8 cellular contexts compared by ENCODE assay signal in genomic region chr15:26628879-26629529, GRCh38.
DNase-seq lines count a peak whose midpoint lies in the region; ATAC-seq, FAIRE-seq and TF ChIP-seq lines count a peak whose summit lies in the region.

No MANE protein-coding gene starts in this region.

- no peak for FAIRE-seq in HepG2 (lab: Jason Lieb, UNC)

- H3K4me2 ChIP-seq in HepG2 (ENCODE audit: low read depth, low read length) = no peak overlapping the region

- H3K9ac ChIP-seq in HepG2 (ENCODE audit: insufficient read depth, low read depth, low read length) = no peak overlapping the region

- H3K79me2 ChIP-seq in HepG2 (ENCODE audit: insufficient read depth, low read length) = no peaks in the 10 kb centered on the region

- in situ Hi-C loops in HepG2 (cut with HindIII; ENCODE audit: extremely low pct_ligation_motif_present, low pct_unique_long_range_greater_than_20kb) (no loop called here), GM13977 (cut with MboI; ENCODE audit: low pct_unique_long_range_greater_than_20kb, low sequenced_read_pairs, unreplicated experiment) (no loop called here)

- no peaks in the 10 kb centered on the region for H4K20me1 ChIP-seq in HepG2 (ENCODE audit: insufficient read depth, low read length)

- BruUV-seq in HepG2 (replicated peaks; lab: Mats Ljungman, UMichigan) = no TSS peak

- H3K27ac ChIP-seq in right lobe of liver (no peak overlapping the region), HepG2 (ENCODE audit: extremely low read length, insufficient read depth, low read length) (no peak overlapping the region), dorsolateral prefrontal cortex (peak overlapping the region in 1 of 59 donors; percentile 18), left lung (no peak overlapping the region)

- H3K27me3 ChIP-seq in right lobe of liver (no peaks in the 10 kb centered on the region), HepG2 (ENCODE audit: control insufficient read depth in 1 of 2, insufficient read depth in 2 of 2, low read length in 2 of 2) (no peaks in the 10 kb centered on the region), dorsolateral prefrontal cortex (no peaks in the 10 kb centered on the region), left lung (no peaks in the 10 kb centered on the region)

- TF ChIP-seq POLR2A in right lobe of liver (IDR thresholded peaks at IDR 0.05) (no peak), HepG2 (IDR thresholded peaks at IDR 0.05; ENCODE audit: insufficient read depth in 1 of 2, low read depth in 2 of 2, low read length in 2 of 2) (no peak)

- H3K4me1 ChIP-seq in right lobe of liver (no peaks in the 10 kb centered on the region), HepG2 (ENCODE audit: insufficient read depth, low read length) (no peaks in the 10 kb centered on the region), left lung (no peaks in the 10 kb centered on the region)

- H3K36me3 ChIP-seq in right lobe of liver (no peaks in the 10 kb centered on the region), HepG2 (replicated peaks in 1 of 2; ENCODE audit: control insufficient read depth in 1 of 2, insufficient read depth in 2 of 2, low read length in 2 of 2) (no peaks in the 10 kb centered on the region), left lung (no peaks in the 10 kb centered on the region)

- peak; percentile 32 to 72 (median 50) for ATAC-seq in right lobe of liver
- no peak for ATAC-seq in HepG2
- ATAC-seq in left lung = peak; percentile 75
- no peak for ATAC-seq in HG03342 (IDR thresholded peaks at IDR 0.05; ENCODE audit: unreplicated experiment)

- H3K9me3 ChIP-seq in right lobe of liver = no peaks in the 10 kb centered on the region
- peaks cover 91% of the 10 kb centered on the region for H3K9me3 ChIP-seq in HepG2 (ENCODE audit: low read length)
- peaks cover 0 to 29% of the 10 kb centered on the region in 2 donors for H3K9me3 ChIP-seq in left lung

- POLR2A ChIA-PET in HepG2 (lab: Yijun Ruan, JAX) = no interaction called here

- TF ChIP-seq EP300 in HepG2 (IDR thresholded peaks at IDR 0.05; ENCODE audit: low read depth in 2 of 2, low read length in 2 of 2) = no peak
- no peak for TF ChIP-seq EP300 in HepG2 (CRISPR knock-in tag; IDR thresholded peaks at IDR 0.05; ENCODE audit: borderline replicate concordance)

- TF ChIP-seq CTCF in right lobe of liver (IDR thresholded peaks at IDR 0.05) (no peak), HepG2 (CRISPR knock-in tag; IDR thresholded peaks at IDR 0.05) (no peak), dorsolateral prefrontal cortex (IDR thresholded peaks at IDR 0.05 in 54 of 56, conservative IDR thresholded peaks at IDR 0.05 in 2 of 56; ENCODE audit: low read depth in 1 of 56, partially characterized antibody in 56 of 56) (peak in 2 of 56 donors; percentile 9 to 14), left lung (IDR thresholded peaks at IDR 0.05) (no peak), GM13977 (IDR thresholded peaks at IDR 0.05; ENCODE audit: extremely low read depth, insufficient read depth, missing control alignments) (no peak)

- H3K4me3 ChIP-seq in right lobe of liver = no peak overlapping the region
- H3K4me3 ChIP-seq in HepG2 (replicated peaks in 1 of 3; ENCODE audit: insufficient read depth in 1 of 3, low read depth in 2 of 3, low read length in 3 of 3) = no peak overlapping the region
- peak overlapping the region in 36 of 59 donors; percentile 0 to 60 (median 34) for H3K4me3 ChIP-seq in dorsolateral prefrontal cortex
- H3K4me3 ChIP-seq in left lung = no peak overlapping the region

- intact Hi-C loops in right lobe of liver (cut with DNase I) = no loop called here
- intact Hi-C loops in HepG2 (cut with micrococcal nuclease; ENCODE audit: unreplicated experiment) = no loop called here
- intact Hi-C loops in dorsolateral prefrontal cortex (cut with DNase I) = no loop called here
- intact Hi-C loops in left lung (cut with DNase I) = no loop called here

- peak in 2 of 3 donors; percentile 44 to 50 for DNase-seq in right lobe of liver
- no peak for DNase-seq in HepG2 (ENCODE audit: low spot score)
- DNase-seq in dorsolateral prefrontal cortex = peak in 7 of 10 donors; percentile 37 to 69 (median 54)
- DNase-seq in left lung = peak; percentile 36 to 77
- DNase-seq in ureter (ENCODE audit: low spot score) = peak; percentile 78
- no peak for DNase-seq in GM13977 (ENCODE audit: low spot score)
- no peak for DNase-seq in stimulated activated naive CD4-positive, alpha-beta T cell treated with Interleukin-2 at 50 U/mL for 16 hours (lab: John Stamatoyannopoulos, UW)

- CTCF ChIA-PET in HepG2 (lab: Yijun Ruan, JAX; ENCODE audit: low intra/inter-chr PET ratio, low total read pairs) = no interaction called here

- no peak for TF ChIP-seq RAD21 in HepG2 (CRISPR knock-in tag; IDR thresholded peaks at IDR 0.05)

- no peak overlapping the region for H2AFZ ChIP-seq in HepG2 (ENCODE audit: low read length)

- 73% methylated on average over 18 of the region's 41 CpGs for WGBS in right lobe of liver (ENCODE audit: insufficient coverage, low coverage, low lambda C conversion rate, missing lambda C conversion rate)
- WGBS in HepG2 (ENCODE audit: low lambda C conversion rate) = 50% methylated on average over 33 of the region's 41 CpGs

TF ChIP-seq in HepG2, 621 proteins besides CTCF, POLR2A, EP300 and RAD21 (continues in another document):
- TF ChIP-seq SYNCRIP (IDR thresholded peaks at IDR 0.05; ENCODE audit: insufficient read depth, low read depth, low read length) (no peak), ZNF737 (CRISPR knock-in tag; IDR thresholded peaks at IDR 0.05; ENCODE audit: borderline replicate concordance) (no peak), ARID2 (CRISPR knock-in tag; IDR thresholded peaks at IDR 0.05; ENCODE audit: borderline replicate concordance) (no peak), ERF (CRISPR knock-in tag; IDR thresholded peaks at IDR 0.05) (no peak), ZNF710 (CRISPR knock-in tag; IDR thresholded peaks at IDR 0.05; ENCODE audit: borderline replicate concordance) (no peak), NPAS2 (CRISPR knock-in tag; IDR thresholded peaks at IDR 0.05; ENCODE audit: borderline replicate concordance) (no peak), SMARCE1 (IDR thresholded peaks at IDR 0.05; ENCODE audit: borderline replicate concordance) (no peak), ZXDC (CRISPR knock-in tag; IDR thresholded peaks at IDR 0.05) (no peak), TP53 (CRISPR knock-in tag; conservative IDR thresholded peaks at IDR 0.05) (no peak), TFE3 (CRISPR knock-in tag; IDR thresholded peaks at IDR 0.05) (no peak), ZNF501 (CRISPR knock-in tag; IDR thresholded peaks at IDR 0.05) (no peak), DPF2 (CRISPR knock-in tag; IDR thresholded peaks at IDR 0.05; ENCODE audit: borderline replicate concordance, low read depth) (no peak), PITX1 (CRISPR knock-in tag; IDR thresholded peaks at IDR 0.05) (no peak), ZKSCAN8 (CRISPR knock-in tag; IDR thresholded peaks at IDR 0.05; ENCODE audit: borderline replicate concordance) (no peak), ZNF746 (CRISPR knock-in tag; IDR thresholded peaks at IDR 0.05) (no peak), ZNF605 (CRISPR knock-in tag; IDR thresholded peaks at IDR 0.05) (no peak), NONO (IDR thresholded peaks at IDR 0.05) (no peak), NONO (CRISPR knock-in tag; conservative IDR thresholded peaks at IDR 0.05) (no peak), ZNF570 (CRISPR knock-in tag; IDR thresholded peaks at IDR 0.05; ENCODE audit: borderline replicate concordance) (no peak)

Comparison
In these comparisons a context has a peak if more than half of its experiments do, and no peak if none do; other contexts are left out.
1. ATAC-seq: peak in right lobe of liver (4 of 4) and left lung (single experiment); none in HepG2 (single experiment) and HG03342 (single experiment).
2. DNase-seq: peak in right lobe of liver (2 of 3), dorsolateral prefrontal cortex (7 of 10), left lung (2 of 2) and ureter (single experiment); none in HepG2 (single experiment), GM13977 (single experiment) and stimulated activated naive CD4-positive, alpha-beta T cell treated with Interleukin-2 at 50 U/mL for 16 hours (single experiment).
3. H3K4me3 ChIP-seq: peak in dorsolateral prefrontal cortex (36 of 59); none in right lobe of liver (0 of 3), HepG2 (0 of 3) and left lung (0 of 2).